1 cellular context compared by ENCODE assay signal in the genomic region with DNA sequence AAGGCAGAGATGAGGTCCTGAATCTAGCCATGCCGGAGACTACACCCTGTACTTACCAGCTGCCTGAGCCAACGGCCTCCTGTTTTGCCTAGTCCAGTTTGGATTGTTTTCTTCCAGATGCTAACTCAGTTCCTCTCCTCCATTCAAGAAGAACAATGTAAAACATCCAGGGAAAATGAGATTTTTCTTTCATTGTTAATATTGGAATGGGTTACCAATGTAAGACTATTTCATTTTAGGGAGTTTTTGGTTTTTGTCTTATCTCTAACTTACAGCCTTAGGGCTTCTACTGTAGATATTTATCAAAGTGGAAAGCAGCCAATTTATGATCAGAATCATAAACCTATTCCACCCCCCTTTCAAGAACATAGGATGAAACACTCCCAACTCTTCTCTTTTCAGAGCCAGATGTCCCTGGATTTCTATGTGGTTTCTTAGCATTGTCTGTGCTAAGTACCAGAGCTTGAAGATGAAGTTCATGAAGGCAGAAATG.
TF ChIP-seq lines count a peak whose summit lies in the region.

No MANE protein-coding gene starts in this region.

TF ChIP-seq in GM23338, 12 proteins besides CTCF, POLR2A, EP300 and RAD21 (continued from another document):
- TF ChIP-seq, protein P1, sequence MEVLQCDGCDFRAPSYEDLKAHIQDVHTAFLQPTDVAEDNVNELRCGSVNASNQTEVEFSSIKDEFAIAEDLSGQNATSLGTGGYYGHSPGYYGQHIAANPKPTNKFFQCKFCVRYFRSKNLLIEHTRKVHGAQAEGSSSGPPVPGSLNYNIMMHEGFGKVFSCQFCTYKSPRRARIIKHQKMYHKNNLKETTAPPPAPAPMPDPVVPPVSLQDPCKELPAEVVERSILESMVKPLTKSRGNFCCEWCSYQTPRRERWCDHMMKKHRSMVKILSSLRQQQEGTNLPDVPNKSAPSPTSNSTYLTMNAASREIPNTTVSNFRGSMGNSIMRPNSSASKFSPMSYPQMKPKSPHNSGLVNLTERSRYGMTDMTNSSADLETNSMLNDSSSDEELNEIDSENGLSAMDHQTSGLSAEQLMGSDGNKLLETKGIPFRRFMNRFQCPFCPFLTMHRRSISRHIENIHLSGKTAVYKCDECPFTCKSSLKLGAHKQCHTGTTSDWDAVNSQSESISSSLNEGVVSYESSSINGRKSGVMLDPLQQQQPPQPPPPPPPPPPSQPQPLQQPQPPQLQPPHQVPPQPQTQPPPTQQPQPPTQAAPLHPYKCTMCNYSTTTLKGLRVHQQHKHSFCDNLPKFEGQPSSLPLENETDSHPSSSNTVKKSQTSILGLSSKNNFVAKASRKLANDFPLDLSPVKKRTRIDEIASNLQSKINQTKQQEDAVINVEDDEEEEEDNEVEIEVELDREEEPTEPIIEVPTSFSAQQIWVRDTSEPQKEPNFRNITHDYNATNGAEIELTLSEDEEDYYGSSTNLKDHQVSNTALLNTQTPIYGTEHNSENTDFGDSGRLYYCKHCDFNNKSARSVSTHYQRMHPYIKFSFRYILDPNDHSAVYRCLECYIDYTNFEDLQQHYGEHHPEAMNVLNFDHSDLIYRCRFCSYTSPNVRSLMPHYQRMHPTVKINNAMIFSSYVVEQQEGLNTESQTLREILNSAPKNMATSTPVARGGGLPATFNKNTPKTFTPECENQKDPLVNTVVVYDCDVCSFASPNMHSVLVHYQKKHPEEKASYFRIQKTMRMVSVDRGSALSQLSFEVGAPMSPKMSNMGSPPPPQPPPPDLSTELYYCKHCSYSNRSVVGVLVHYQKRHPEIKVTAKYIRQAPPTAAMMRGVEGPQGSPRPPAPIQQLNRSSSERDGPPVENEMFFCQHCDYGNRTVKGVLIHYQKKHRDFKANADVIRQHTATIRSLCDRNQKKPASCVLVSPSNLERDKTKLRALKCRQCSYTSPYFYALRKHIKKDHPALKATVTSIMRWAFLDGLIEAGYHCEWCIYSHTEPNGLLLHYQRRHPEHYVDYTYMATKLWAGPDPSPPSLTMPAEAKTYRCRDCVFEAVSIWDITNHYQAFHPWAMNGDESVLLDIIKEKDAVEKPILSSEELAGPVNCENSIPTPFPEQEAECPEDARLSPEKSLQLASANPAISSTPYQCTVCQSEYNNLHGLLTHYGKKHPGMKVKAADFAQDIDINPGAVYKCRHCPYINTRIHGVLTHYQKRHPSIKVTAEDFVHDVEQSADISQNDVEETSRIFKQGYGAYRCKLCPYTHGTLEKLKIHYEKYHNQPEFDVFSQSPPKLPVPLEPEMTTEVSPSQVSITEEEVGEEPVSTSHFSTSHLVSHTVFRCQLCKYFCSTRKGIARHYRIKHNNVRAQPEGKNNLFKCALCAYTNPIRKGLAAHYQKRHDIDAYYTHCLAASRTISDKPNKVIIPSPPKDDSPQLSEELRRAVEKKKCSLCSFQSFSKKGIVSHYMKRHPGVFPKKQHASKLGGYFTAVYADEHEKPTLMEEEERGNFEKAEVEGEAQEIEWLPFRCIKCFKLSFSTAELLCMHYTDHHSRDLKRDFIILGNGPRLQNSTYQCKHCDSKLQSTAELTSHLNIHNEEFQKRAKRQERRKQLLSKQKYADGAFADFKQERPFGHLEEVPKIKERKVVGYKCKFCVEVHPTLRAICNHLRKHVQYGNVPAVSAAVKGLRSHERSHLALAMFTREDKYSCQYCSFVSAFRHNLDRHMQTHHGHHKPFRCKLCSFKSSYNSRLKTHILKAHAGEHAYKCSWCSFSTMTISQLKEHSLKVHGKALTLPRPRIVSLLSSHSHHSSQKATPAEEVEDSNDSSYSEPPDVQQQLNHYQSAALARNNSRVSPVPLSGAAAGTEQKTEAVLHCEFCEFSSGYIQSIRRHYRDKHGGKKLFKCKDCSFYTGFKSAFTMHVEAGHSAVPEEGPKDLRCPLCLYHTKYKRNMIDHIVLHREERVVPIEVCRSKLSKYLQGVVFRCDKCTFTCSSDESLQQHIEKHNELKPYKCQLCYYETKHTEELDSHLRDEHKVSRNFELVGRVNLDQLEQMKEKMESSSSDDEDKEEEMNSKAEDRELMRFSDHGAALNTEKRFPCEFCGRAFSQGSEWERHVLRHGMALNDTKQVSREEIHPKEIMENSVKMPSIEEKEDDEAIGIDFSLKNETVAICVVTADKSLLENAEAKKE (CRISPR knock-in tag; IDR thresholded peaks at IDR 0.05) = no peak
- TF ChIP-seq JUNB (IDR thresholded peaks at IDR 0.05; ENCODE audit: unreplicated experiment) (no peak), CREB1 (CRISPR knock-in tag; IDR thresholded peaks at IDR 0.05; ENCODE audit: low read depth) (no peak), NANOG (IDR thresholded peaks at IDR 0.05; ENCODE audit: borderline replicate concordance) (no peak), STAT1 (IDR thresholded peaks at IDR 0.05; ENCODE audit: unreplicated experiment) (no peak), ZNF331 (CRISPR knock-in tag; IDR thresholded peaks at IDR 0.05; ENCODE audit: low read depth) (no peak), EZH2 (IDR thresholded peaks at IDR 0.05; ENCODE audit: low read depth, unreplicated experiment) (no peak), POLR2AphosphoS5 (IDR thresholded peaks at IDR 0.05; ENCODE audit: low read depth) (no peak), EZH2phosphoT487 (IDR thresholded peaks at IDR 0.05; ENCODE audit: unreplicated experiment) (no peak)
- TF ChIP-seq, protein P2, sequence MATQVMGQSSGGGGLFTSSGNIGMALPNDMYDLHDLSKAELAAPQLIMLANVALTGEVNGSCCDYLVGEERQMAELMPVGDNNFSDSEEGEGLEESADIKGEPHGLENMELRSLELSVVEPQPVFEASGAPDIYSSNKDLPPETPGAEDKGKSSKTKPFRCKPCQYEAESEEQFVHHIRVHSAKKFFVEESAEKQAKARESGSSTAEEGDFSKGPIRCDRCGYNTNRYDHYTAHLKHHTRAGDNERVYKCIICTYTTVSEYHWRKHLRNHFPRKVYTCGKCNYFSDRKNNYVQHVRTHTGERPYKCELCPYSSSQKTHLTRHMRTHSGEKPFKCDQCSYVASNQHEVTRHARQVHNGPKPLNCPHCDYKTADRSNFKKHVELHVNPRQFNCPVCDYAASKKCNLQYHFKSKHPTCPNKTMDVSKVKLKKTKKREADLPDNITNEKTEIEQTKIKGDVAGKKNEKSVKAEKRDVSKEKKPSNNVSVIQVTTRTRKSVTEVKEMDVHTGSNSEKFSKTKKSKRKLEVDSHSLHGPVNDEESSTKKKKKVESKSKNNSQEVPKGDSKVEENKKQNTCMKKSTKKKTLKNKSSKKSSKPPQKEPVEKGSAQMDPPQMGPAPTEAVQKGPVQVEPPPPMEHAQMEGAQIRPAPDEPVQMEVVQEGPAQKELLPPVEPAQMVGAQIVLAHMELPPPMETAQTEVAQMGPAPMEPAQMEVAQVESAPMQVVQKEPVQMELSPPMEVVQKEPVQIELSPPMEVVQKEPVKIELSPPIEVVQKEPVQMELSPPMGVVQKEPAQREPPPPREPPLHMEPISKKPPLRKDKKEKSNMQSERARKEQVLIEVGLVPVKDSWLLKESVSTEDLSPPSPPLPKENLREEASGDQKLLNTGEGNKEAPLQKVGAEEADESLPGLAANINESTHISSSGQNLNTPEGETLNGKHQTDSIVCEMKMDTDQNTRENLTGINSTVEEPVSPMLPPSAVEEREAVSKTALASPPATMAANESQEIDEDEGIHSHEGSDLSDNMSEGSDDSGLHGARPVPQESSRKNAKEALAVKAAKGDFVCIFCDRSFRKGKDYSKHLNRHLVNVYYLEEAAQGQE (IDR thresholded peaks at IDR 0.05; ENCODE audit: unreplicated experiment) = no peak
- TF ChIP-seq, protein P3, sequence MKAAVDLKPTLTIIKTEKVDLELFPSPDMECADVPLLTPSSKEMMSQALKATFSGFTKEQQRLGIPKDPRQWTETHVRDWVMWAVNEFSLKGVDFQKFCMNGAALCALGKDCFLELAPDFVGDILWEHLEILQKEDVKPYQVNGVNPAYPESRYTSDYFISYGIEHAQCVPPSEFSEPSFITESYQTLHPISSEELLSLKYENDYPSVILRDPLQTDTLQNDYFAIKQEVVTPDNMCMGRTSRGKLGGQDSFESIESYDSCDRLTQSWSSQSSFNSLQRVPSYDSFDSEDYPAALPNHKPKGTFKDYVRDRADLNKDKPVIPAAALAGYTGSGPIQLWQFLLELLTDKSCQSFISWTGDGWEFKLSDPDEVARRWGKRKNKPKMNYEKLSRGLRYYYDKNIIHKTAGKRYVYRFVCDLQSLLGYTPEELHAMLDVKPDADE (IDR thresholded peaks at IDR 0.05) = no peak
TF ChIP-seq in GM23338: peak in this region for 0.
